1 cellular context compared by ENCODE assay signal in the genomic region with DNA sequence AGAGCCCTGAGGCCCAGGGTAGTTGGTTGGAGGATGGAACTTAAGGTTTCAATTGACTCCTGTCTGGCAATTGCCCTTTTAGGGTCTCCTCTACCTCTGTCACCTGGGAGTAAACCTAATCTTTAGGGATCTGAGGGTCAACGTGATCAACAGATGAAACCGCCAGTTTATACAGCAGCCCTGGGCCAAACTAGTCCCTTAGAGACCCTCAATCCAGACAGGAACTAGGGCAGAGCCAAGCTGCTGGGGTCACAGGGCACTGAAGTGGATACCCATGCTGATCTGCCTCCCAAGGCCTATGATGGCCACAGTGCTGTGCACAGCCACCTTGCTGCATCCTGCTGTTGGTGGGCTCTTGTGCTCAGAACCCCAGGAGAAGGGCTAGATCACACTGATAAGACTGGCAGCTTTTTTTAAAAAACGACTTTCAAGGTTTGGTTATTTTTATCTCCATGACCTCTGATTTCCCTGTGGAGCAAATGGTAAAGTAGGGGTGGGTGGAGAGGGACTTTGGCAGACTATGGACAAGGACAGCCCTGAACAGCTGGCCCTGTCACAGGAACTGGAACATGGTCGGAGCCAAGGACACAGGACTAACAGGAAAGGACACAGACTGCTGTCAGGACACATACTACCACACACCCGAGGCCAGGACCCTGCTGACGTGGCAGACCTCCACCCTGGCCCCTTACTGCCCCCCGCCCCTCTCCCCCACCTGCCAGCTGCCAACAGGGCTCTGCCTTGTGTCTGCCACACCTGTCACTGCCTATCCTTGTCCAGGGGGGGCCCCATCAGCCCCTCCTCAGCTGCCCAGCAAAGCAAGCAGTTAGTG.
A peak's percentile ranks its signal among the peaks of the same experiment; 100 is the strongest.
TF ChIP-seq lines count a peak whose summit lies in the region.

No MANE protein-coding gene starts in this region.

TF ChIP-seq in HepG2, 621 proteins besides CTCF, POLR2A, EP300 and RAD21 (continued from another document and continues in another):
- TF ChIP-seq, protein P1, sequence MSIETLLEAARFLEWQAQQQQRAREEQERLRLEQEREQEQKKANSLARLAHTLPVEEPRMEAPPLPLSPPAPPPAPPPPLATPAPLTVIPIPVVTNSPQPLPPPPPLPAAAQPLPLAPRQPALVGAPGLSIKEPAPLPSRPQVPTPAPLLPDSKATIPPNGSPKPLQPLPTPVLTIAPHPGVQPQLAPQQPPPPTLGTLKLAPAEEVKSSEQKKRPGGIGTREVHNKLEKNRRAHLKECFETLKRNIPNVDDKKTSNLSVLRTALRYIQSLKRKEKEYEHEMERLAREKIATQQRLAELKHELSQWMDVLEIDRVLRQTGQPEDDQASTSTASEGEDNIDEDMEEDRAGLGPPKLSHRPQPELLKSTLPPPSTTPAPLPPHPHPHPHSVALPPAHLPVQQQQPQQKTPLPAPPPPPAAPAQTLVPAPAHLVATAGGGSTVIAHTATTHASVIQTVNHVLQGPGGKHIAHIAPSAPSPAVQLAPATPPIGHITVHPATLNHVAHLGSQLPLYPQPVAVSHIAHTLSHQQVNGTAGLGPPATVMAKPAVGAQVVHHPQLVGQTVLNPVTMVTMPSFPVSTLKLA (IDR thresholded peaks at IDR 0.05) = no peak
- TF ChIP-seq, protein P2, sequence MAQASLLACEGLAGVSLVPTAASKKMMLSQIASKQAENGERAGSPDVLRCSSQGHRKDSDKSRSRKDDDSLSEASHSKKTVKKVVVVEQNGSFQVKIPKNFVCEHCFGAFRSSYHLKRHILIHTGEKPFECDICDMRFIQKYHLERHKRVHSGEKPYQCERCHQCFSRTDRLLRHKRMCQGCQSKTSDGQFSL (CRISPR knock-in tag; IDR thresholded peaks at IDR 0.05) = no peak
- TF ChIP-seq THRA (CRISPR knock-in tag; IDR thresholded peaks at IDR 0.05; ENCODE audit: borderline replicate concordance) (peak; percentile 49; the same call in 1 of the 2 replicates), MAFK (conservative IDR thresholded peaks at IDR 0.05 in 1 of 2, IDR thresholded peaks at IDR 0.05 in 1 of 2; ENCODE audit: low read length in 2 of 2) (no peak), TRIM22 (IDR thresholded peaks at IDR 0.05) (no peak), ZBTB8A (CRISPR knock-in tag; IDR thresholded peaks at IDR 0.05; ENCODE audit: borderline replicate concordance, low read depth) (no peak), ZNF724P (CRISPR knock-in tag; IDR thresholded peaks at IDR 0.05; ENCODE audit: borderline replicate concordance) (peak; percentile 87; the same call in 1 of the 2 replicates), KMT2B (CRISPR knock-in tag; IDR thresholded peaks at IDR 0.05) (0 out of 2 replicates have a peak, but pooled peaks have one; percentile 37), RBM22 (optimal IDR thresholded peaks at IDR 0.05; ENCODE audit: low read length) (no peak), REXO4 (CRISPR knock-in tag; IDR thresholded peaks at IDR 0.05; ENCODE audit: borderline replicate concordance) (no peak), SIN3B (IDR thresholded peaks at IDR 0.05; ENCODE audit: low read length) (no peak), ZNF260 (CRISPR knock-in tag; IDR thresholded peaks at IDR 0.05; ENCODE audit: borderline replicate concordance, low read depth) (0 out of 2 replicates have a peak, but pooled peaks have one; percentile 69), MED1 (CRISPR knock-in tag; IDR thresholded peaks at IDR 0.05) (peak; percentile 85), ZBTB26 (CRISPR knock-in tag; IDR thresholded peaks at IDR 0.05; ENCODE audit: borderline replicate concordance) (peak; percentile 29; the same call in 1 of the 2 replicates), ZSCAN29 (CRISPR knock-in tag; conservative IDR thresholded peaks at IDR 0.05) (0 out of 2 replicates have a peak, but pooled peaks have one; percentile 56), HMGA1 (CRISPR knock-in tag; conservative IDR thresholded peaks at IDR 0.05) (peak; percentile 100; the same call in 1 of the 2 replicates), ZIK1 (CRISPR knock-in tag; IDR thresholded peaks at IDR 0.05; ENCODE audit: borderline replicate concordance, low read depth) (peak; percentile 68), ONECUT2 (CRISPR knock-in tag; IDR thresholded peaks at IDR 0.05) (no peak), YEATS4 (CRISPR knock-in tag; IDR thresholded peaks at IDR 0.05; ENCODE audit: borderline replicate concordance) (peak; percentile 56; the same call in 1 of the 2 replicates), ZNF644 (CRISPR knock-in tag; IDR thresholded peaks at IDR 0.05; ENCODE audit: low read depth) (peak; percentile 59), LCORL (IDR thresholded peaks at IDR 0.05) (no peak), LCORL (CRISPR knock-in tag; IDR thresholded peaks at IDR 0.05) (peak; percentile 82), ZNF138 (CRISPR knock-in tag; IDR thresholded peaks at IDR 0.05; ENCODE audit: low read depth) (peak; percentile 57; the same call in 1 of the 2 replicates), EEA1 (CRISPR knock-in tag; IDR thresholded peaks at IDR 0.05; ENCODE audit: borderline replicate concordance) (peak; percentile 87; the same call in 1 of the 2 replicates), ZNF383 (CRISPR knock-in tag; IDR thresholded peaks at IDR 0.05; ENCODE audit: borderline replicate concordance) (no peak), ZMYM4 (CRISPR knock-in tag; IDR thresholded peaks at IDR 0.05) (peak; percentile 69; the same call in 1 of the 2 replicates), DRAP1 (CRISPR knock-in tag; IDR thresholded peaks at IDR 0.05) (0 out of 2 replicates have a peak, but pooled peaks have one; percentile 51), MXD4 (CRISPR knock-in tag; IDR thresholded peaks at IDR 0.05) (peak; percentile 80; the same call in 1 of the 2 replicates), ARNTL (CRISPR knock-in tag; IDR thresholded peaks at IDR 0.05) (0 out of 2 replicates have a peak, but pooled peaks have one; percentile 21), HNRNPL (IDR thresholded peaks at IDR 0.05; ENCODE audit: low read depth, low read length) (no peak), GPBP1L1 (CRISPR knock-in tag; IDR thresholded peaks at IDR 0.05) (no peak), ZNF646 (CRISPR knock-in tag; IDR thresholded peaks at IDR 0.05) (no peak), BORCS8-MEF2B (CRISPR knock-in tag; IDR thresholded peaks at IDR 0.05) (peak; percentile 84), TFAP4 (IDR thresholded peaks at IDR 0.05; ENCODE audit: borderline replicate concordance, low read depth) (peak; percentile 98), PHF20 (CRISPR knock-in tag; IDR thresholded peaks at IDR 0.05) (no peak), STAG1 (CRISPR knock-in tag; IDR thresholded peaks at IDR 0.05) (no peak), ZNF441 (CRISPR knock-in tag; IDR thresholded peaks at IDR 0.05; ENCODE audit: borderline replicate concordance) (peak; percentile 82), PAX8 (CRISPR knock-in tag; IDR thresholded peaks at IDR 0.05; ENCODE audit: borderline replicate concordance) (no peak)
- TF ChIP-seq, protein P3, sequence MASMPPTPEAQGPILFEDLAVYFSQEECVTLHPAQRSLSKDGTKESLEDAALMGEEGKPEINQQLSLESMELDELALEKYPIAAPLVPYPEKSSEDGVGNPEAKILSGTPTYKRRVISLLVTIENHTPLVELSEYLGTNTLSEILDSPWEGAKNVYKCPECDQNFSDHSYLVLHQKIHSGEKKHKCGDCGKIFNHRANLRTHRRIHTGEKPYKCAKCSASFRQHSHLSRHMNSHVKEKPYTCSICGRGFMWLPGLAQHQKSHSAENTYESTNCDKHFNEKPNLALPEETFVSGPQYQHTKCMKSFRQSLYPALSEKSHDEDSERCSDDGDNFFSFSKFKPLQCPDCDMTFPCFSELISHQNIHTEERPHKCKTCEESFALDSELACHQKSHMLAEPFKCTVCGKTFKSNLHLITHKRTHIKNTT (CRISPR knock-in tag; IDR thresholded peaks at IDR 0.05) = no peak
